Comparison of ENCODE assay signal across 8 cellular contexts in the genomic region with DNA sequence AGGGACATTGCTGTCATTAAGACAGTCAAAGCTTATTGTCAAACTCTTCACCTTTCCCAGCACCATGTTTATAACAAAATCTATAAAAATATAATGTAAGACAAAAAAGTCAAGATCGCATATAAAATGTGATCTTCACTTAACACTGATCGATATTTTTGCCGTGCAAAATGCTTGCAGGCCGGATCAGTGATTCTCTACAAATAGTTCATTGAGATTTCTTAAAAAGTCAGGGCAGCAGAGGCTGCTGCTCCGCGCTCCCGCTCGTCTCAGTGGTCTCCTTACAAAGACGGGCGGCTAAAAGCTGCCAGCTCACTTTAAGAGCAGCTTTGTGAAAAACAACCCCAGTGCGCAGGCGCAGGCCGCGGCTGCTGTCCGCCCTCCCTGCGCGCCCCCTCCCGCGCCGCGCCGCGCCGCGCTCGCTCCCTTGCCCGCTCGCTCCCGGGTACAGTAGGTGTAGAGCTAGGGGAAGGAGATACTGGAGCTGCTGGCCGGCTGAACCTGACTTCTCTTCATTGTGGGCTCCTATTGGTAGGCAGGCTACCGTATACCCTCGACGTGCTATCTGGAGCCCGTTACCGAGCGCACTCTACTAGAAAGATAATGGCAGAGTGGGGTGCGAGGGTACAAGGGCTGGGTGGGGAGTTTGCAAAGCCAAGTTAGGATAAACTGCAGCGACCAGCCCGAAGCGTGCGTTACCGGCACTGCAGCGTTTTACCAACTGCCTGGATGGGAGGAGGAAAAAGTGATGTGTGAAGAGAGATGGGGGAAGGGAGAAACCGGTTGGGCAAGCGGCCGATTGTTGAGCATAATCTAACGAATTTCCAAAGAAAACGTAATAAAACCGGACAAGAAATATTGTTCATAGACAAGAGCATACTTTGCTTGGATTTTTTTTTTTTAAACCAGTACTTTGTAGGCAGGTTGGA. TPM values are rescaled to one million over a fixed set of nuclear protein-coding genes. Genes with fewer than 3 reads are reported as not detected.
DNase-seq lines count a peak whose midpoint lies in the region; TF ChIP-seq lines count a peak whose summit lies in the region.

A gene with protein sequence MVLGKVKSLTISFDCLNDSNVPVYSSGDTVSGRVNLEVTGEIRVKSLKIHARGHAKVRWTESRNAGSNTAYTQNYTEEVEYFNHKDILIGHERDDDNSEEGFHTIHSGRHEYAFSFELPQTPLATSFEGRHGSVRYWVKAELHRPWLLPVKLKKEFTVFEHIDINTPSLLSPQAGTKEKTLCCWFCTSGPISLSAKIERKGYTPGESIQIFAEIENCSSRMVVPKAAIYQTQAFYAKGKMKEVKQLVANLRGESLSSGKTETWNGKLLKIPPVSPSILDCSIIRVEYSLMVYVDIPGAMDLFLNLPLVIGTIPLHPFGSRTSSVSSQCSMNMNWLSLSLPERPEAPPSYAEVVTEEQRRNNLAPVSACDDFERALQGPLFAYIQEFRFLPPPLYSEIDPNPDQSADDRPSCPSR (minus strand): TSS at position 291 of the 929 bp plus-strand sequence. CDS start 225 bp downstream, at position 66.

- peak within 1 kb of the TSS; percentile 99 for H3K4me3 Mint-ChIP-seq in neural crest cell

- peaks cover 33% of the 10 kb centered on the region for H3K4me1 Mint-ChIP-seq in neural crest cell

- peak within 1 kb of the TSS; percentile 63 for H3K4me3 ChIP-seq in HAP-1
- H3K4me3 ChIP-seq in MG63, result peak within 1 kb of the TSS; percentile 87
- peak within 1 kb of the TSS; percentile 90 for H3K4me3 ChIP-seq in fibroblast of villous mesenchyme (ENCODE audit: low read depth, low read length)
- H3K4me3 ChIP-seq in stomach, result peak within 1 kb of the TSS; percentile 63 to 76 (median 70)

- peaks cover 3% of the 10 kb centered on the region for H3K27me3 Mint-ChIP-seq in neural crest cell (ENCODE audit: low read depth)

- intact Hi-C loops in stomach (cut with DNase I; ENCODE audit: low total_unique reads), result loop anchor here (10.0 kb wide), 1 partner anchor 278 kb away; no protein-coding TSS in a partner anchor

- peak within 1 kb of the TSS; percentile 96 to 100 (median 99) for H3K27ac ChIP-seq in stomach

- peak; percentile 96 for DNase-seq in G401 (ENCODE audit: low spot score)
- peak; percentile 96 to 97 for DNase-seq in HAP-1 (ENCODE audit: low spot score in 2 of 2)
- peak; percentile 98 for DNase-seq in MG63
- peak; percentile 97 for DNase-seq in SIG-M5 treated with dmso at 0.1 percent for 504 hours (lab: John Stamatoyannopoulos, UW; ENCODE audit: unreplicated experiment)
- peak; percentile 95 for DNase-seq in activated gamma-delta T cell treated with Interleukin-2 at 50 U/mL for 16 hours
- DNase-seq in fibroblast of villous mesenchyme (ENCODE audit: low read depth), result peak; percentile 95
- DNase-seq in neural crest cell (ENCODE audit: low read depth, low spot score), result peak; percentile 96
- peak; percentile 98 for DNase-seq in stomach

- H3K4me1 ChIP-seq in HAP-1 (peaks cover 10% of the 10 kb centered on the region), stomach (peaks cover 0 to 25% (median 10%) of the 10 kb centered on the region in 4 donors)

- TF ChIP-seq POLR2A in stomach (IDR thresholded peaks at IDR 0.05), result peak in 2 of 4 donors; percentile 78 to 94

- H3K9me3 ChIP-seq in HAP-1, result no peaks in the 10 kb centered on the region
- no peaks in the 10 kb centered on the region for H3K9me3 ChIP-seq in MG63
- H3K9me3 ChIP-seq in stomach, result no peaks in the 10 kb centered on the region

- in situ Hi-C loops in G401 (cut with HindIII; ENCODE audit: low sequenced_read_pairs), result no loop called here
- in situ Hi-C loops in HAP-1 (cut with MboI; ENCODE audit: low sequenced_read_pairs), result loop anchor here (10.0 kb wide), 2 partner anchors 278 to 518 kb away; no protein-coding TSS in a partner anchor

- H3K27ac Mint-ChIP-seq in neural crest cell (ENCODE audit: unreplicated experiment), result peak within 1 kb of the TSS; percentile 99

- no peaks in the 10 kb centered on the region for H3K27me3 ChIP-seq in HAP-1 (ENCODE audit: low read depth)
- H3K27me3 ChIP-seq in MG63, result no peaks in the 10 kb centered on the region
- H3K27me3 ChIP-seq in stomach, result no peaks in the 10 kb centered on the region

- peaks cover 19% of the 10 kb centered on the region for H3K36me3 ChIP-seq in HAP-1 (replicated peaks)
- peaks cover 27% of the 10 kb centered on the region for H3K36me3 ChIP-seq in MG63
- H3K36me3 ChIP-seq in stomach, result peaks cover 0 to 2% (median 0%) of the 10 kb centered on the region in 4 donors

- 0 to 1% (median 0%) methylated on average over 30 to 49 of the region's 49 CpGs for WGBS in stomach, 5 donors

- no peak for TF ChIP-seq EP300 in stomach (IDR thresholded peaks at IDR 0.05)

- TF ChIP-seq CTCF in fibroblast of villous mesenchyme (IDR thresholded peaks at IDR 0.05; ENCODE audit: insufficient read depth, low read depth, low read length) (no peak), neural crest cell (conservative IDR thresholded peaks at IDR 0.05) (peak; percentile 22), stomach (IDR thresholded peaks at IDR 0.05) (peak in 1 of 7 experiments; percentile 8)

- peaks cover 2% of the 10 kb centered on the region for H3K36me3 Mint-ChIP-seq in neural crest cell (ENCODE audit: low read depth)

- peaks cover 1% of the 10 kb centered on the region for H3K9me3 Mint-ChIP-seq in neural crest cell

RNA-seq across cellular contexts. Expression of the gene that starts here (rescaled TPM):
- total RNA-seq in G401 (2014; rRNA removed; shearing (Covaris generic)), result 10.8 and 18.5 TPM in 2 replicates
- total RNA-seq in MG63 (2014; rRNA removed; shearing (Covaris generic); ENCODE audit: low replicate concordance), result 66.1 and 70.6 TPM in 2 replicates
- 56.4 and 56.6 TPM in 2 replicates for total RNA-seq in fibroblast of villous mesenchyme
- 50.2 and 59.7 TPM in 2 replicates for total RNA-seq in neural crest cell
- 100 to 1,000 TPM in 1 of 5 donors, 10 to 100 TPM in 3, 1 to 10 TPM in 1; 8.7 to 188 (median 44.6) TPM for total RNA-seq in stomach
- 10 to 100 TPM; 16.4 to 26.0 (median 24.1) TPM for polyA plus RNA-seq in stomach

Comparison
In these comparisons a context has a peak if more than half of its experiments do, and no peak if none do; other contexts are left out.
1. Peak in every context shown above with its lines: DNase-seq, H3K4me3 ChIP-seq and H3K27ac ChIP-seq.